20 cellular contexts compared by ENCODE assay signal in the genomic region with DNA sequence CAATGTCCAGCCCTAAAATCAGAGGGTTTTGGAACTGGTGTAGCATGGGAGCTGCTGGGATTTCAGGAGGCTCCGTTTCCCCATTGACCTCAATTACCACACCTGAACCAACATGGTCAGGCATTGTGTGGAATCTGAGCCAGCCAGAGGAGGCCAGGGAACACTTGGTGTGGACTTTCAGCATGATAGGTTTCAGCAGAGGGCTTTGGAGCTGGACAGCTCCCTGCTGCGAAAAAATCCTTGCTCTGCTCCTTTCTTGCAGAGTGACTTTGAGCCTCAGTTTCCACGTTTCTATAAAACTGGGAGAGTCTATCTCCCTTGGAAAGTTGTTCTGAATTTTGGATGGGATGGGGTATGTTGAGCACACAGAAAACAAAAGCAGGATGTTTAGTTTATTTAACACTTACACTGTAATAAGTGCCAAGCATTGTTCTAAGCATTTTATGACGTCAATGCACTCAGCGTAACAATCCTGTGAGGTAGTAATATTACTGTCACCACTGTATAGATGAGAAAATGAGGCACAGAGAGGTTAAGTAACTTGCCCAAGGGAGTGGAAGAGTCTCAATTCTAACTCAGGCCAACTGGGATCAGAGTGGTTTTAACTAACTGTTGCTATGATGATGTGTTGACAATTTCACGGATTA.
"Had no signal": no experiment of that assay in that cellular context is flagged by ENCODE, and none has a peak within 500 bp of the region (broad histone marks: within the 10 kb centered on the region; RNA-seq: fewer than 3 reads in every experiment).

No MANE protein-coding gene starts in this region.

- H3K36me3 ChIP-seq: esophagus squamous epithelium, left ventricle myocardium inferior, right lobe of liver, spleen, upper lobe of left lung had no signal

- ATAC-seq: activated CD8-positive, alpha-beta T cell treated with anti-CD3 and anti-CD28 coated beads for 36 hours; activated T-helper 17 cell treated with anti-CD3 and anti-CD28 coated beads, Interleukin-2, amount 50 U/mL, for 72 hours; mucosa of descending colon; stimulated activated memory B cell treated with anti-CD40 and anti-IgM and Interleukin-4, amounts not matched to agents 10 μg/mL and 1 μg/mL and 100 μg/mL, for 72 hours had no signal

- H3K4me3 ChIP-seq: coronary artery, esophagus squamous epithelium, left ventricle myocardium inferior, mucosa of descending colon, right lobe of liver, spleen, testis, upper lobe of left lung had no signal

- H3K4me1 ChIP-seq: esophagus squamous epithelium, left ventricle myocardium inferior, right lobe of liver, testis, upper lobe of left lung had no signal

- H3K27ac ChIP-seq: coronary artery, esophagus squamous epithelium, left ventricle myocardium inferior, right lobe of liver, testis, upper lobe of left lung had no signal

- H3K9me3 ChIP-seq: esophagus squamous epithelium, left ventricle myocardium inferior, mucosa of descending colon, right lobe of liver, spleen, testis, upper lobe of left lung had no signal

- DNase-seq: activated CD4-positive, alpha-beta T cell treated with anti-CD3 and anti-CD28 coated beads, Interleukin-2, amount 10 ng/mL, durations not matched to agents 24 days and 14 days; activated CD8-positive, alpha-beta T cell treated with anti-CD3 and anti-CD28 coated beads for 36 hours; activated naive CD4-positive, alpha-beta T cell treated with Interleukin-2 at 50 U/mL for 16 hours; activated T-cell treated with anti-CD3 and anti-CD28 coated beads, Interleukin-2, amount 50 U/mL, for 1 hour; effector CD4-positive, alpha-beta T cell; esophagus squamous epithelium; left ventricle myocardium inferior; mesenchymal stem cell; mucosa of descending colon; naive B cell; right lobe of liver; spleen; stimulated activated CD4-positive, alpha-beta T cell treated with anti-CD3 and anti-CD28 coated beads, Interleukin-4, amount 100 ng/mL, for 4 hours; T1000; testis; upper lobe of left lung had no signal

- FAIRE-seq: keratinocyte had no signal
